19 cellular contexts compared by ENCODE assay signal in genomic region chr6:130377911-130378310, GRCh38. TPM values are rescaled to one million over a fixed set of nuclear protein-coding genes. Genes with fewer than 3 reads are reported as not detected.
DNase-seq lines count a peak whose midpoint lies in the region; ATAC-seq, FAIRE-seq and TF ChIP-seq lines count a peak whose summit lies in the region.
"Had no signal": no experiment of that assay in that cellular context is flagged by ENCODE, and none has a peak within 500 bp of the region (broad histone marks: within the 10 kb centered on the region; RNA-seq: fewer than 3 reads in every experiment).

No MANE protein-coding gene starts in this region.

- H3K4me1 Mint-ChIP-seq in neural crest cell, result no peaks in the 10 kb centered on the region
- H3K4me1 Mint-ChIP-seq: CD14-positive monocyte had no signal

- H3K9me3 Mint-ChIP-seq in neural crest cell, result no peaks in the 10 kb centered on the region
- no peaks in the 10 kb centered on the region for H3K9me3 Mint-ChIP-seq in activated naive CD4-positive, alpha-beta T cell treated with anti-CD3 and anti-CD28 coated beads, Interleukin-2, amount 50 U/mL, for 72 hours

- in situ Hi-C loops in HepG2 (cut with HindIII; ENCODE audit: extremely low pct_ligation_motif_present, low pct_unique_long_range_greater_than_20kb), result no loop called here

- H3K4me1 ChIP-seq in HepG2 (ENCODE audit: insufficient read depth, low read length), result no peaks in the 10 kb centered on the region
- H3K4me1 ChIP-seq in right lobe of liver, result no peaks in the 10 kb centered on the region
- peaks cover 6% of the 10 kb centered on the region for H3K4me1 ChIP-seq in hepatocyte (ENCODE audit: insufficient read depth)

- H3K4me2 ChIP-seq in HepG2 (ENCODE audit: low read depth, low read length) (no peak overlapping the region), hepatocyte (peak overlapping the region; percentile 26)

- DNase-seq in HepG2 (ENCODE audit: low spot score) (no peak), right lobe of liver (no peak), hepatocyte (ENCODE audit: low spot score) (peak; percentile 76), neural crest cell (ENCODE audit: low read depth, low spot score) (no peak), NCI-H226 (no peak), DMS153 (lab: John Stamatoyannopoulos, UW) (no peak)
- no peak for DNase-seq in activated naive CD4-positive, alpha-beta T cell treated with anti-CD3 and anti-CD28 coated beads, Interleukin-2, amount 50 U/mL, for 16 hours
- no peak for DNase-seq in activated naive CD4-positive, alpha-beta T cell treated with anti-CD3 and anti-CD28 coated beads, Interleukin-2, amount 50 U/mL, for 72 hours (ENCODE audit: low spot score in 2 of 2)
- DNase-seq: 8988T, DND-41, NCI-H1105, NCI-H2081, NCI-H2171 treated with DMSO at 0.1 percent for 48 hours had no signal

- POLR2A ChIA-PET in HepG2 (lab: Yijun Ruan, JAX), result no interaction called here

- no peak for TF ChIP-seq RAD21 in HepG2 (CRISPR knock-in tag; IDR thresholded peaks at IDR 0.05)

- no peak for TF ChIP-seq POLR2A in HepG2 (IDR thresholded peaks at IDR 0.05; ENCODE audit: insufficient read depth in 1 of 2, low read depth in 2 of 2, low read length in 2 of 2)
- no peak for TF ChIP-seq POLR2A in right lobe of liver (IDR thresholded peaks at IDR 0.05)

- CTCF ChIA-PET in HepG2 (lab: Yijun Ruan, JAX; ENCODE audit: low intra/inter-chr PET ratio, low total read pairs), result no interaction called here

- H3K27me3 ChIP-seq in HepG2 (ENCODE audit: control insufficient read depth in 1 of 2, insufficient read depth in 2 of 2, low read length in 2 of 2) (no peaks in the 10 kb centered on the region), right lobe of liver (no peaks in the 10 kb centered on the region), hepatocyte (no peaks in the 10 kb centered on the region)

- no peak overlapping the region for H3K27ac ChIP-seq in HepG2 (ENCODE audit: extremely low read length, insufficient read depth, low read length)
- no peak overlapping the region for H3K27ac ChIP-seq in right lobe of liver
- H3K27ac ChIP-seq in hepatocyte, result peak overlapping the region; percentile 78

- WGBS in HepG2 (ENCODE audit: low lambda C conversion rate), result 6% methylated on average over 2 of the region's 2 CpGs
- 71% methylated on average over 2 of the region's 2 CpGs for WGBS in right lobe of liver (ENCODE audit: insufficient coverage, low coverage, low lambda C conversion rate, missing lambda C conversion rate)
- WGBS in hepatocyte (ENCODE audit: low lambda C conversion rate, missing lambda C conversion rate), result 63% methylated on average over 2 of the region's 2 CpGs

- H3K79me2 ChIP-seq in HepG2 (ENCODE audit: insufficient read depth, low read length) (no peaks in the 10 kb centered on the region), hepatocyte (peaks cover 73% of the 10 kb centered on the region)

- intact Hi-C loops in HepG2 (cut with micrococcal nuclease; ENCODE audit: unreplicated experiment), result no loop called here
- intact Hi-C loops in right lobe of liver (cut with DNase I), result no loop called here

- FAIRE-seq in HepG2 (lab: Jason Lieb, UNC), result no peak
- FAIRE-seq: HTR-8/SVneo had no signal

- H2AFZ ChIP-seq in HepG2 (ENCODE audit: low read length) (no peak overlapping the region), hepatocyte (no peak overlapping the region)

- TF ChIP-seq CTCF in HepG2 (CRISPR knock-in tag; IDR thresholded peaks at IDR 0.05) (no peak), right lobe of liver (IDR thresholded peaks at IDR 0.05) (no peak), hepatocyte (IDR thresholded peaks at IDR 0.05; ENCODE audit: poor library complexity) (no peak), neural crest cell (conservative IDR thresholded peaks at IDR 0.05) (no peak)

- peak; percentile 73 for ATAC-seq in HepG2
- no peak for ATAC-seq in right lobe of liver
- ATAC-seq in activated naive CD4-positive, alpha-beta T cell treated with anti-CD3 and anti-CD28 coated beads, Interleukin-2, amount 50 U/mL, for 72 hours, result no peak
- ATAC-seq: Panc1, Right ventricle myocardium inferior had no signal

- peak overlapping the region; percentile 2 for H3K27ac Mint-ChIP-seq in neural crest cell (ENCODE audit: unreplicated experiment)
- H3K27ac Mint-ChIP-seq in activated naive CD4-positive, alpha-beta T cell treated with anti-CD3 and anti-CD28 coated beads, Interleukin-2, amount 50 U/mL, for 72 hours, result no peak overlapping the region
- H3K27ac Mint-ChIP-seq: CD14-positive monocyte had no signal

- peaks cover 3% of the 10 kb centered on the region for H3K27me3 Mint-ChIP-seq in neural crest cell (ENCODE audit: low read depth)

- no peaks in the 10 kb centered on the region for H3K36me3 Mint-ChIP-seq in neural crest cell (ENCODE audit: low read depth)
- H3K36me3 Mint-ChIP-seq in activated naive CD4-positive, alpha-beta T cell treated with anti-CD3 and anti-CD28 coated beads, Interleukin-2, amount 50 U/mL, for 72 hours, result no peaks in the 10 kb centered on the region
- H3K36me3 Mint-ChIP-seq: CD14-positive monocyte had no signal

- H3K4me3 ChIP-seq in HepG2 (replicated peaks in 1 of 3; ENCODE audit: insufficient read depth in 1 of 3, low read depth in 2 of 3, low read length in 3 of 3) (no peak overlapping the region), right lobe of liver (no peak overlapping the region), hepatocyte (no peak overlapping the region)

- no peak overlapping the region for H3K9ac ChIP-seq in HepG2 (ENCODE audit: insufficient read depth, low read depth, low read length)

- TF ChIP-seq EP300 in HepG2 (IDR thresholded peaks at IDR 0.05; ENCODE audit: low read depth in 2 of 2, low read length in 2 of 2) (no peak), HepG2 (CRISPR knock-in tag; IDR thresholded peaks at IDR 0.05; ENCODE audit: borderline replicate concordance) (no peak)

- no peaks in the 10 kb centered on the region for H3K9me2 ChIP-seq in hepatocyte (replicated peaks; ENCODE audit: insufficient read depth)

- BruUV-seq in HepG2 (replicated peaks; lab: Mats Ljungman, UMichigan), result no TSS peak

- H3K9me3 ChIP-seq in HepG2 (ENCODE audit: low read length) (no peaks in the 10 kb centered on the region), right lobe of liver (no peaks in the 10 kb centered on the region), hepatocyte (ENCODE audit: low read depth) (no peaks in the 10 kb centered on the region)

- H4K20me1 ChIP-seq in HepG2 (ENCODE audit: insufficient read depth, low read length), result no peaks in the 10 kb centered on the region
- H4K20me1 ChIP-seq in hepatocyte (ENCODE audit: insufficient read depth, poor library complexity, severe bottlenecking), result no peaks in the 10 kb centered on the region

- H3K4me3 Mint-ChIP-seq in neural crest cell, result no peak overlapping the region
- H3K4me3 Mint-ChIP-seq: CD14-positive monocyte had no signal

- no peaks in the 10 kb centered on the region for H3K36me3 ChIP-seq in HepG2 (replicated peaks in 1 of 2; ENCODE audit: control insufficient read depth in 1 of 2, insufficient read depth in 2 of 2, low read length in 2 of 2)
- H3K36me3 ChIP-seq in right lobe of liver, result no peaks in the 10 kb centered on the region
- no peaks in the 10 kb centered on the region for H3K36me3 ChIP-seq in hepatocyte (replicated peaks; ENCODE audit: insufficient read depth, low read depth)

RNA-seq across cellular contexts. Expression of gene TMEM200A, which starts 12.1 kb away (rescaled TPM):
- total RNA-seq in HepG2 (2016; rRNA removed; fragmentation: Illumina TruSeq; extraction: Trizol) (not detected in 2 replicates), right lobe of liver (1 to 10 TPM in 1 of 6 experiments, under 1 TPM in 2, not detected in 3; 0.18 to 1.5 (median 0.31) TPM), hepatocyte (28.5 and 32.9 TPM in 2 replicates), neural crest cell (2.9 and 3.2 TPM in 2 replicates)
- total RNA-seq in HepG2 (2016; cell fraction: cytosol; rRNA removed; fragmentation: Illumina TruSeq; extraction: Trizol; ENCODE audit: low read depth), result not detected in 2 replicates
- 0.06 TPM in 1 of 2 replicates, not detected in the other for total RNA-seq in HepG2 (2016; cell fraction: insoluble cytoplasmic fraction; rRNA removed; fragmentation: Illumina TruSeq; extraction: Trizol)
- total RNA-seq in HepG2 (2016; cell fraction: membrane; rRNA removed; fragmentation: Illumina TruSeq; extraction: Trizol), result not detected in 2 replicates
- total RNA-seq in HepG2 (2016; cell fraction: nucleus; rRNA removed; fragmentation: Illumina TruSeq; extraction: Trizol), result 0.12 TPM in 1 of 2 replicates, not detected in the other
- polyA plus RNA-seq in HepG2 (2011; rRNA removed) (0.34 and 0.55 TPM in 2 replicates), hepatocyte (19.2 and 23.0 TPM in 2 replicates)
- 0.12 and 0.46 TPM in 2 replicates for polyA plus RNA-seq in HepG2 (2011; cell fraction: cytosol; rRNA removed)
- 0.13 and 0.23 TPM in 2 replicates for polyA plus RNA-seq in HepG2 (2011; cell fraction: nucleus; rRNA removed)
- not detected in 2 replicates for polyA plus RNA-seq in HepG2 (2012)
- not detected in 2 replicates for polyA plus RNA-seq in HepG2 (2016; cell fraction: cytosol; fragmentation: Illumina TruSeq; extraction: Trizol; ENCODE audit: low read depth)
- polyA plus RNA-seq in HepG2 (2016; cell fraction: insoluble cytoplasmic fraction; fragmentation: Illumina TruSeq; extraction: Trizol; ENCODE audit: low read depth), result not detected in 2 replicates
- not detected in 2 replicates for polyA plus RNA-seq in HepG2 (2016; cell fraction: membrane; fragmentation: Illumina TruSeq; extraction: Trizol; ENCODE audit: low read depth)
- not detected in 2 replicates for polyA plus RNA-seq in HepG2 (2016; cell fraction: nucleus; fragmentation: Illumina TruSeq; extraction: Trizol; ENCODE audit: insufficient read depth, low read depth)
- polyA minus RNA-seq in HepG2 (2011; rRNA and poly(A)+ RNA removed; ENCODE audit: low replicate concordance), result 0.22 TPM in 1 of 2 replicates, not detected in the other
- polyA minus RNA-seq in HepG2 (2011; cell fraction: cytosol; rRNA and poly(A)+ RNA removed), result 0.18 and 0.49 TPM in 2 replicates
- polyA minus RNA-seq in HepG2 (2011; cell fraction: nucleus; rRNA and poly(A)+ RNA removed), result 0.90 and 1.5 TPM in 2 replicates
- total RNA-seq in activated naive CD4-positive, alpha-beta T cell treated with anti-CD3 and anti-CD28 coated beads, Interleukin-2, amount 50 U/mL, for 72 hours, result under 1 TPM; 0.16 to 0.35 TPM
- total RNA-seq: G401, NCI-H460, Right ventricle myocardium inferior had no signal
- polyA plus RNA-seq: CD14-positive monocyte had no signal
